11 cellular contexts compared by ENCODE assay signal in genomic region chr7:99111591-99111990, GRCh38. TPM values are rescaled to one million over a fixed set of nuclear protein-coding genes. Genes with fewer than 3 reads are reported as not detected.
DNase-seq lines count a peak whose midpoint lies in the region; ATAC-seq, FAIRE-seq and TF ChIP-seq lines count a peak whose summit lies in the region.
"Had no signal": no experiment of that assay in that cellular context is flagged by ENCODE, and none has a peak within 500 bp of the region (broad histone marks: within the 10 kb centered on the region; RNA-seq: fewer than 3 reads in every experiment).

No MANE protein-coding gene starts in this region.

- H3K79me2 ChIP-seq in HepG2 (ENCODE audit: insufficient read depth, low read length) (peaks cover 81% of the 10 kb centered on the region), hepatocyte (peaks cover 99% of the 10 kb centered on the region)

- TF ChIP-seq POLR2A in HepG2 (IDR thresholded peaks at IDR 0.05; ENCODE audit: insufficient read depth in 1 of 2, low read depth in 2 of 2, low read length in 2 of 2) (no peak), right lobe of liver (IDR thresholded peaks at IDR 0.05) (no peak)

- peaks cover 7% of the 10 kb centered on the region for H3K36me3 Mint-ChIP-seq in T-helper 2 cell treated with Interferon-gamma antibody and Interleukin-4, amounts not matched to agents 5 μg/mL and 100 μg/mL, for 36 hours (ENCODE audit: low read depth)
- H3K36me3 Mint-ChIP-seq in activated T-helper 1 cell treated with anti-CD3 and anti-CD28 coated beads, Interleukin-12 subunit alpha, Interleukin-12 subunit beta, Interleukin-2, Interleukin-4 antibody, amounts not matched to agents 30 ng/mL and 10 ng/mL and 1 ng/mL, durations not matched to agents 14 hours and 24 hours and 36 hours (ENCODE audit: low read depth): peaks cover 7% of the 10 kb centered on the region

- no peak for ATAC-seq in HepG2
- ATAC-seq in right lobe of liver: no peak

- H4K20me1 ChIP-seq in HepG2 (ENCODE audit: insufficient read depth, low read length) (no peaks in the 10 kb centered on the region; the same call in 1 of the 2 replicates), hepatocyte (ENCODE audit: insufficient read depth, poor library complexity, severe bottlenecking) (peaks cover 11% of the 10 kb centered on the region)

- CTCF ChIA-PET in HepG2 (lab: Yijun Ruan, JAX; ENCODE audit: low intra/inter-chr PET ratio, low total read pairs): no interaction called here

- intact Hi-C loops in HepG2 (cut with micrococcal nuclease; ENCODE audit: unreplicated experiment) (no loop called here), right lobe of liver (cut with DNase I) (no loop called here)
- intact Hi-C loops in activated T-helper 1 cell treated with anti-CD3 and anti-CD28 coated beads, Interleukin-12 subunit alpha, Interleukin-12 subunit beta, Interleukin-2, Interleukin-4 antibody, amounts not matched to agents 30 ng/mL and 10 ng/mL and 1 ng/mL, durations not matched to agents 14 hours and 24 hours and 36 hours (cut with micrococcal nuclease): no loop called here

- DNase-seq in HepG2 (ENCODE audit: low spot score) (no peak), right lobe of liver (no peak), hepatocyte (ENCODE audit: low spot score) (no peak), epidermal melanocyte (ENCODE audit: insufficient read length, low spot score) (no peak), foreskin melanocyte (no peak)
- DNase-seq in T-helper 2 cell treated with Interferon-gamma antibody and Interleukin-4, amounts not matched to agents 5 μg/mL and 100 μg/mL, for 36 hours (ENCODE audit: low spot score): no peak
- no peak for DNase-seq in activated T-helper 1 cell treated with anti-CD3 and anti-CD28 coated beads, Interleukin-12 subunit alpha, Interleukin-12 subunit beta, Interleukin-2, Interleukin-4 antibody, amounts not matched to agents 30 ng/mL and 10 ng/mL and 1 ng/mL, durations not matched to agents 14 hours and 24 hours and 36 hours (ENCODE audit: low spot score)
- DNase-seq: effector memory CD8-positive, alpha-beta T cell; uterus had no signal

- in situ Hi-C loops in HepG2 (cut with HindIII; ENCODE audit: extremely low pct_ligation_motif_present, low pct_unique_long_range_greater_than_20kb): no loop called here

- H3K27ac Mint-ChIP-seq in T-helper 2 cell treated with Interferon-gamma antibody and Interleukin-4, amounts not matched to agents 5 μg/mL and 100 μg/mL, for 36 hours: no peak overlapping the region
- no peak overlapping the region for H3K27ac Mint-ChIP-seq in activated T-helper 1 cell treated with anti-CD3 and anti-CD28 coated beads, Interleukin-12 subunit alpha, Interleukin-12 subunit beta, Interleukin-2, Interleukin-4 antibody, amounts not matched to agents 30 ng/mL and 10 ng/mL and 1 ng/mL, durations not matched to agents 14 hours and 24 hours and 36 hours
- H3K27ac Mint-ChIP-seq: effector memory CD8-positive, alpha-beta T cell had no signal

- no peak overlapping the region for H3K4me2 ChIP-seq in HepG2 (ENCODE audit: low read depth, low read length)
- no peak overlapping the region for H3K4me2 ChIP-seq in hepatocyte

- no peak overlapping the region for H3K4me3 ChIP-seq in HepG2 (replicated peaks in 1 of 3; ENCODE audit: insufficient read depth in 1 of 3, low read depth in 2 of 3, low read length in 3 of 3)
- no peak overlapping the region for H3K4me3 ChIP-seq in right lobe of liver
- no peak overlapping the region for H3K4me3 ChIP-seq in HUES48 (ENCODE audit: low read depth, low read length)
- no peak overlapping the region for H3K4me3 ChIP-seq in hepatocyte
- H3K4me3 ChIP-seq: uterus had no signal

- peaks cover 58% of the 10 kb centered on the region for H3K4me1 ChIP-seq in HepG2 (ENCODE audit: insufficient read depth, low read length)
- H3K4me1 ChIP-seq in right lobe of liver: peaks cover 0 to 17% (median 10%) of the 10 kb centered on the region in 4 donors
- H3K4me1 ChIP-seq in HUES48 (ENCODE audit: control insufficient read depth, insufficient read depth, low read length): peaks cover 50% of the 10 kb centered on the region
- peaks cover 17% of the 10 kb centered on the region for H3K4me1 ChIP-seq in hepatocyte (ENCODE audit: insufficient read depth)

- FAIRE-seq in HepG2 (lab: Jason Lieb, UNC): no peak

- H3K27me3 ChIP-seq in HepG2 (ENCODE audit: control insufficient read depth in 1 of 2, insufficient read depth in 2 of 2, low read length in 2 of 2) (no peaks in the 10 kb centered on the region), right lobe of liver (no peaks in the 10 kb centered on the region), HUES48 (ENCODE audit: control insufficient read depth, insufficient read depth, low read length) (no peaks in the 10 kb centered on the region), hepatocyte (no peaks in the 10 kb centered on the region)
- H3K27me3 ChIP-seq: uterus had no signal

- H3K27ac ChIP-seq in HepG2 (ENCODE audit: extremely low read length, insufficient read depth, low read length) (peak overlapping the region; percentile 29), right lobe of liver (no peak overlapping the region), HUES48 (ENCODE audit: low read depth, low read length) (peak overlapping the region; percentile 12), hepatocyte (peak overlapping the region; percentile 52)
- H3K27ac ChIP-seq: parathyroid adenoma, uterus had no signal

- TF ChIP-seq CTCF in HepG2 (CRISPR knock-in tag; IDR thresholded peaks at IDR 0.05) (no peak), right lobe of liver (IDR thresholded peaks at IDR 0.05) (no peak), hepatocyte (IDR thresholded peaks at IDR 0.05; ENCODE audit: poor library complexity) (no peak)

- TF ChIP-seq EP300 in HepG2 (IDR thresholded peaks at IDR 0.05; ENCODE audit: low read depth in 2 of 2, low read length in 2 of 2): no peak
- TF ChIP-seq EP300 in HepG2 (CRISPR knock-in tag; IDR thresholded peaks at IDR 0.05; ENCODE audit: borderline replicate concordance): no peak

- no peak overlapping the region for H3K9ac ChIP-seq in HepG2 (ENCODE audit: insufficient read depth, low read depth, low read length)
- no peak overlapping the region for H3K9ac ChIP-seq in HUES48 (ENCODE audit: low read depth, low read length)
- H3K9ac ChIP-seq: parathyroid adenoma had no signal

- no peak overlapping the region for H2AFZ ChIP-seq in HepG2 (ENCODE audit: low read length)
- no peak overlapping the region for H2AFZ ChIP-seq in hepatocyte
- H2AFZ ChIP-seq: parathyroid adenoma had no signal

- H3K36me3 ChIP-seq in HepG2 (replicated peaks in 1 of 2; ENCODE audit: control insufficient read depth in 1 of 2, insufficient read depth in 2 of 2, low read length in 2 of 2) (no peaks in the 10 kb centered on the region), right lobe of liver (no peaks in the 10 kb centered on the region), HUES48 (ENCODE audit: control insufficient read depth, insufficient read depth, low read length) (no peaks in the 10 kb centered on the region), hepatocyte (replicated peaks; ENCODE audit: insufficient read depth, low read depth) (no peaks in the 10 kb centered on the region)
- H3K36me3 ChIP-seq: uterus had no signal

- no peak for TF ChIP-seq RAD21 in HepG2 (CRISPR knock-in tag; IDR thresholded peaks at IDR 0.05)

- H3K9me3 ChIP-seq in HepG2 (ENCODE audit: low read length) (no peaks in the 10 kb centered on the region), right lobe of liver (no peaks in the 10 kb centered on the region), HUES48 (ENCODE audit: control insufficient read depth, insufficient read depth, low read length) (no peaks in the 10 kb centered on the region), hepatocyte (ENCODE audit: low read depth) (no peaks in the 10 kb centered on the region)
- H3K9me3 ChIP-seq: uterus had no signal

- H3K4me1 Mint-ChIP-seq in T-helper 2 cell treated with Interferon-gamma antibody and Interleukin-4, amounts not matched to agents 5 μg/mL and 100 μg/mL, for 36 hours (ENCODE audit: low read depth): peaks cover 26% of the 10 kb centered on the region
- H3K4me1 Mint-ChIP-seq in activated T-helper 1 cell treated with anti-CD3 and anti-CD28 coated beads, Interleukin-12 subunit alpha, Interleukin-12 subunit beta, Interleukin-2, Interleukin-4 antibody, amounts not matched to agents 30 ng/mL and 10 ng/mL and 1 ng/mL, durations not matched to agents 14 hours and 24 hours and 36 hours (ENCODE audit: low read depth): peaks cover 36% of the 10 kb centered on the region

- H3K9me2 ChIP-seq in hepatocyte (replicated peaks; ENCODE audit: insufficient read depth): no peaks in the 10 kb centered on the region

- peaks cover 9% of the 10 kb centered on the region for H3K9me3 Mint-ChIP-seq in T-helper 2 cell treated with Interferon-gamma antibody and Interleukin-4, amounts not matched to agents 5 μg/mL and 100 μg/mL, for 36 hours
- H3K9me3 Mint-ChIP-seq in activated T-helper 1 cell treated with anti-CD3 and anti-CD28 coated beads, Interleukin-12 subunit alpha, Interleukin-12 subunit beta, Interleukin-2, Interleukin-4 antibody, amounts not matched to agents 30 ng/mL and 10 ng/mL and 1 ng/mL, durations not matched to agents 14 hours and 24 hours and 36 hours: peaks cover 7% of the 10 kb centered on the region
- H3K9me3 Mint-ChIP-seq: effector memory CD8-positive, alpha-beta T cell had no signal

- H3K27me3 Mint-ChIP-seq in T-helper 2 cell treated with Interferon-gamma antibody and Interleukin-4, amounts not matched to agents 5 μg/mL and 100 μg/mL, for 36 hours (ENCODE audit: low read depth): no peaks in the 10 kb centered on the region
- H3K27me3 Mint-ChIP-seq in activated T-helper 1 cell treated with anti-CD3 and anti-CD28 coated beads, Interleukin-12 subunit alpha, Interleukin-12 subunit beta, Interleukin-2, Interleukin-4 antibody, amounts not matched to agents 30 ng/mL and 10 ng/mL and 1 ng/mL, durations not matched to agents 14 hours and 24 hours and 36 hours (ENCODE audit: insufficient read depth): no peaks in the 10 kb centered on the region
- H3K27me3 Mint-ChIP-seq: effector memory CD8-positive, alpha-beta T cell had no signal

- no peak overlapping the region for H3K4me3 Mint-ChIP-seq in T-helper 2 cell treated with Interferon-gamma antibody and Interleukin-4, amounts not matched to agents 5 μg/mL and 100 μg/mL, for 36 hours
- H3K4me3 Mint-ChIP-seq in activated T-helper 1 cell treated with anti-CD3 and anti-CD28 coated beads, Interleukin-12 subunit alpha, Interleukin-12 subunit beta, Interleukin-2, Interleukin-4 antibody, amounts not matched to agents 30 ng/mL and 10 ng/mL and 1 ng/mL, durations not matched to agents 14 hours and 24 hours and 36 hours: no peak overlapping the region
- H3K4me3 Mint-ChIP-seq: effector memory CD8-positive, alpha-beta T cell had no signal

- POLR2A ChIA-PET in HepG2 (lab: Yijun Ruan, JAX): interaction anchor here (1.8 kb wide), 1 partner anchor 13 kb away, joined by 6 read pairs; no protein-coding TSS in a partner anchor

- no TSS peak for BruUV-seq in HepG2 (replicated peaks; lab: Mats Ljungman, UMichigan)

RNA-seq across cellular contexts. Expression of gene SMURF1, which starts 32.3 kb away (rescaled TPM):
- total RNA-seq in HepG2 (2016; rRNA removed; fragmentation: Illumina TruSeq; extraction: Trizol) (11.1 and 12.0 TPM in 2 replicates), right lobe of liver (10 to 100 TPM in 4 of 6 experiments, 1 to 10 TPM in 2; 8.8 to 14.1 (median 10.9) TPM), hepatocyte (20.2 and 21.7 TPM in 2 replicates)
- total RNA-seq in HepG2 (2016; cell fraction: cytosol; rRNA removed; fragmentation: Illumina TruSeq; extraction: Trizol; ENCODE audit: low read depth): 2.3 and 2.9 TPM in 2 replicates
- 8.8 and 11.5 TPM in 2 replicates for total RNA-seq in HepG2 (2016; cell fraction: insoluble cytoplasmic fraction; rRNA removed; fragmentation: Illumina TruSeq; extraction: Trizol)
- 6.2 and 6.6 TPM in 2 replicates for total RNA-seq in HepG2 (2016; cell fraction: membrane; rRNA removed; fragmentation: Illumina TruSeq; extraction: Trizol)
- total RNA-seq in HepG2 (2016; cell fraction: nucleus; rRNA removed; fragmentation: Illumina TruSeq; extraction: Trizol): 8.5 and 10.7 TPM in 2 replicates
- polyA plus RNA-seq in HepG2 (2011; rRNA removed) (8.3 and 8.7 TPM in 2 replicates), hepatocyte (12.4 and 13.4 TPM in 2 replicates)
- 4.6 and 5.6 TPM in 2 replicates for polyA plus RNA-seq in HepG2 (2011; cell fraction: cytosol; rRNA removed)
- 13.6 and 15.4 TPM in 2 replicates for polyA plus RNA-seq in HepG2 (2011; cell fraction: nucleus; rRNA removed)
- 10.1 and 10.6 TPM in 2 replicates for polyA plus RNA-seq in HepG2 (2012)
- 0.75 and 0.81 TPM in 2 replicates for polyA plus RNA-seq in HepG2 (2016; cell fraction: cytosol; fragmentation: Illumina TruSeq; extraction: Trizol; ENCODE audit: low read depth)
- polyA plus RNA-seq in HepG2 (2016; cell fraction: insoluble cytoplasmic fraction; fragmentation: Illumina TruSeq; extraction: Trizol; ENCODE audit: low read depth): 7.6 and 8.8 TPM in 2 replicates
- 1.8 and 2.7 TPM in 2 replicates for polyA plus RNA-seq in HepG2 (2016; cell fraction: membrane; fragmentation: Illumina TruSeq; extraction: Trizol; ENCODE audit: low read depth)
- 15.0 and 17.6 TPM in 2 replicates for polyA plus RNA-seq in HepG2 (2016; cell fraction: nucleus; fragmentation: Illumina TruSeq; extraction: Trizol; ENCODE audit: insufficient read depth, low read depth)
- 9.8 and 14.1 TPM in 2 replicates for polyA minus RNA-seq in HepG2 (2011; rRNA and poly(A)+ RNA removed; ENCODE audit: low replicate concordance)
- 5.8 and 6.4 TPM in 2 replicates for polyA minus RNA-seq in HepG2 (2011; cell fraction: cytosol; rRNA and poly(A)+ RNA removed)
- polyA minus RNA-seq in HepG2 (2011; cell fraction: nucleus; rRNA and poly(A)+ RNA removed): 13.4 and 14.2 TPM in 2 replicates
- 14.9 and 15.9 TPM in 2 replicates for total RNA-seq in activated T-helper 1 cell treated with anti-CD3 and anti-CD28 coated beads, Interleukin-12 subunit alpha, Interleukin-12 subunit beta, Interleukin-2, Interleukin-4 antibody, amounts not matched to agents 30 ng/mL and 10 ng/mL and 1 ng/mL, durations not matched to agents 14 hours and 24 hours and 36 hours

Comparison
In these comparisons a context has a peak if more than half of its experiments do, and no peak if none do; other contexts are left out.
1. H3K27ac ChIP-seq: peak in HepG2 (single experiment), HUES48 (single experiment) and hepatocyte (single experiment); none in right lobe of liver (0 of 3).